1 cellular context compared by ENCODE assay signal in the genomic region with DNA sequence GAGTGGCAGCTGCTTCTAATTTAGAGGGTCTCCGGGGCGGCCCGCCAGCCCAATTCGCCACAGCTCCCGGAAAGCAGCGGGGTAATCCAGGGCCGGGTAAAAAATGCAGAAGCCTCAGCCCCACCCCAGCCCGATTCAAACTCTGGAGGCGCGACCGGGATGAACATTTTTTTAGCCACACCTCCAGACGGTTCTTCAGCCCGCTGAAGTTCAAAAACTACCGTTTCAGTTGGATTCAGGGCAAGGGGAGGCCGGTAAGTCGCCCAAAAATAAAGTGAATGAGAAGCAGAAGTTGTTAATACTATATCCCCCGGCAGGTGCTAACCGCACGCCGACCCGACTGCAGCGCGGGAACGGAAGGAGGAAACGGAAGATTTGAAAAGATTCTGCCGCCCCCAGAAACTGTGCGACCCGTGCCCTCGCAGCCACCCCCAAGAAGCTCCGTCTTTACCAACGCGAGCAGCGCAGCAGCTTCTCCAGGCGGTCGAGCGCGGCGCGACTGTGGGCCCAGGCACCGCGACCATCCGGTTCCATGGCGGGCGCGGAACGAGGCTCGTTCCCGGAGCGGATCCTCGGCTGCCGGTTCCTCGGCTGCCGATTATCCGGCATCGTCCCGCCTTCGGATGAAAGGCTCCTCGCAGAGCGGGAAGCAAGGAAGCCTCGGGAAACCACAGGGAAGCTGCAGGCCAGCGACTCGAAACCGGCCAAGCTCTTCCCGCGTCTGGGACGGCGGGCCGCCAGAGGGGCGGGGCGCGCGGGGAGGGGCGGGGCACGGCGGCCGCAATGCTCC.
A peak's percentile ranks its signal among the peaks of the same experiment; 100 is the strongest.
TF ChIP-seq lines count a peak whose summit lies in the region.

Gene BARD1 (minus strand): TSS at position 723 of the 790 bp plus-strand sequence. CDS start 114 bp downstream, at position 609.

TF ChIP-seq in GM23338, 12 proteins besides CTCF, POLR2A, EP300 and RAD21:
- TF ChIP-seq, protein P1, sequence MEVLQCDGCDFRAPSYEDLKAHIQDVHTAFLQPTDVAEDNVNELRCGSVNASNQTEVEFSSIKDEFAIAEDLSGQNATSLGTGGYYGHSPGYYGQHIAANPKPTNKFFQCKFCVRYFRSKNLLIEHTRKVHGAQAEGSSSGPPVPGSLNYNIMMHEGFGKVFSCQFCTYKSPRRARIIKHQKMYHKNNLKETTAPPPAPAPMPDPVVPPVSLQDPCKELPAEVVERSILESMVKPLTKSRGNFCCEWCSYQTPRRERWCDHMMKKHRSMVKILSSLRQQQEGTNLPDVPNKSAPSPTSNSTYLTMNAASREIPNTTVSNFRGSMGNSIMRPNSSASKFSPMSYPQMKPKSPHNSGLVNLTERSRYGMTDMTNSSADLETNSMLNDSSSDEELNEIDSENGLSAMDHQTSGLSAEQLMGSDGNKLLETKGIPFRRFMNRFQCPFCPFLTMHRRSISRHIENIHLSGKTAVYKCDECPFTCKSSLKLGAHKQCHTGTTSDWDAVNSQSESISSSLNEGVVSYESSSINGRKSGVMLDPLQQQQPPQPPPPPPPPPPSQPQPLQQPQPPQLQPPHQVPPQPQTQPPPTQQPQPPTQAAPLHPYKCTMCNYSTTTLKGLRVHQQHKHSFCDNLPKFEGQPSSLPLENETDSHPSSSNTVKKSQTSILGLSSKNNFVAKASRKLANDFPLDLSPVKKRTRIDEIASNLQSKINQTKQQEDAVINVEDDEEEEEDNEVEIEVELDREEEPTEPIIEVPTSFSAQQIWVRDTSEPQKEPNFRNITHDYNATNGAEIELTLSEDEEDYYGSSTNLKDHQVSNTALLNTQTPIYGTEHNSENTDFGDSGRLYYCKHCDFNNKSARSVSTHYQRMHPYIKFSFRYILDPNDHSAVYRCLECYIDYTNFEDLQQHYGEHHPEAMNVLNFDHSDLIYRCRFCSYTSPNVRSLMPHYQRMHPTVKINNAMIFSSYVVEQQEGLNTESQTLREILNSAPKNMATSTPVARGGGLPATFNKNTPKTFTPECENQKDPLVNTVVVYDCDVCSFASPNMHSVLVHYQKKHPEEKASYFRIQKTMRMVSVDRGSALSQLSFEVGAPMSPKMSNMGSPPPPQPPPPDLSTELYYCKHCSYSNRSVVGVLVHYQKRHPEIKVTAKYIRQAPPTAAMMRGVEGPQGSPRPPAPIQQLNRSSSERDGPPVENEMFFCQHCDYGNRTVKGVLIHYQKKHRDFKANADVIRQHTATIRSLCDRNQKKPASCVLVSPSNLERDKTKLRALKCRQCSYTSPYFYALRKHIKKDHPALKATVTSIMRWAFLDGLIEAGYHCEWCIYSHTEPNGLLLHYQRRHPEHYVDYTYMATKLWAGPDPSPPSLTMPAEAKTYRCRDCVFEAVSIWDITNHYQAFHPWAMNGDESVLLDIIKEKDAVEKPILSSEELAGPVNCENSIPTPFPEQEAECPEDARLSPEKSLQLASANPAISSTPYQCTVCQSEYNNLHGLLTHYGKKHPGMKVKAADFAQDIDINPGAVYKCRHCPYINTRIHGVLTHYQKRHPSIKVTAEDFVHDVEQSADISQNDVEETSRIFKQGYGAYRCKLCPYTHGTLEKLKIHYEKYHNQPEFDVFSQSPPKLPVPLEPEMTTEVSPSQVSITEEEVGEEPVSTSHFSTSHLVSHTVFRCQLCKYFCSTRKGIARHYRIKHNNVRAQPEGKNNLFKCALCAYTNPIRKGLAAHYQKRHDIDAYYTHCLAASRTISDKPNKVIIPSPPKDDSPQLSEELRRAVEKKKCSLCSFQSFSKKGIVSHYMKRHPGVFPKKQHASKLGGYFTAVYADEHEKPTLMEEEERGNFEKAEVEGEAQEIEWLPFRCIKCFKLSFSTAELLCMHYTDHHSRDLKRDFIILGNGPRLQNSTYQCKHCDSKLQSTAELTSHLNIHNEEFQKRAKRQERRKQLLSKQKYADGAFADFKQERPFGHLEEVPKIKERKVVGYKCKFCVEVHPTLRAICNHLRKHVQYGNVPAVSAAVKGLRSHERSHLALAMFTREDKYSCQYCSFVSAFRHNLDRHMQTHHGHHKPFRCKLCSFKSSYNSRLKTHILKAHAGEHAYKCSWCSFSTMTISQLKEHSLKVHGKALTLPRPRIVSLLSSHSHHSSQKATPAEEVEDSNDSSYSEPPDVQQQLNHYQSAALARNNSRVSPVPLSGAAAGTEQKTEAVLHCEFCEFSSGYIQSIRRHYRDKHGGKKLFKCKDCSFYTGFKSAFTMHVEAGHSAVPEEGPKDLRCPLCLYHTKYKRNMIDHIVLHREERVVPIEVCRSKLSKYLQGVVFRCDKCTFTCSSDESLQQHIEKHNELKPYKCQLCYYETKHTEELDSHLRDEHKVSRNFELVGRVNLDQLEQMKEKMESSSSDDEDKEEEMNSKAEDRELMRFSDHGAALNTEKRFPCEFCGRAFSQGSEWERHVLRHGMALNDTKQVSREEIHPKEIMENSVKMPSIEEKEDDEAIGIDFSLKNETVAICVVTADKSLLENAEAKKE (CRISPR knock-in tag; IDR thresholded peaks at IDR 0.05) = no peak
- TF ChIP-seq POLR2AphosphoS5 (IDR thresholded peaks at IDR 0.05; ENCODE audit: low read depth) = peak; percentile 75
